ENCODE assay signal across 20 cellular contexts in genomic region chr14:71749613-71750238, GRCh38.
DNase-seq lines count a peak whose midpoint lies in the region; ATAC-seq, FAIRE-seq and TF ChIP-seq lines count a peak whose summit lies in the region.
"Had no signal": no experiment of that assay in that cellular context is flagged by ENCODE, and none has a peak within 500 bp of the region (broad histone marks: within the 10 kb centered on the region; RNA-seq: fewer than 3 reads in every experiment).

No MANE protein-coding gene starts in this region.

- WGBS in adrenal gland, 4 donors: 24 to 51% (median 38%) methylated on average over 6 to 8 of the region's 8 CpGs

- no peaks in the 10 kb centered on the region for H3K27me3 ChIP-seq in adrenal gland
- H3K27me3 ChIP-seq: esophagus squamous epithelium, right atrium auricular region had no signal

- H3K4me1 ChIP-seq in adrenal gland (replicated peaks in 1 of 2): peaks cover 4 to 10% of the 10 kb centered on the region in 2 donors

- no peak for TF ChIP-seq CTCF in GM12865 (IDR thresholded peaks at IDR 0.05; ENCODE audit: insufficient read depth, low read depth, low read length, missing control alignments)
- TF ChIP-seq CTCF in adrenal gland (IDR thresholded peaks at IDR 0.05): no peak

- H3K27ac Mint-ChIP-seq in T-cell: no peak overlapping the region
- H3K27ac Mint-ChIP-seq: T-helper 2 cell treated with Interferon-gamma antibody and Interleukin-4, amounts not matched to agents 5 μg/mL and 100 μg/mL, for 36 hours had no signal

- DNase-seq in GM12865 (ENCODE audit: low read depth): peak; percentile 33
- peak; percentile 42 for DNase-seq in MV-4-11 (lab: John Stamatoyannopoulos, UW)
- DNase-seq in adrenal gland: peak in 6 of 7 donors; percentile 37 to 70 (median 57)
- peak; percentile 31 for DNase-seq in mucosa of gallbladder (ENCODE audit: low spot score)
- no peak for DNase-seq in T-cell
- DNase-seq in stimulated activated CD4-positive, alpha-beta T cell treated with anti-CD3 and anti-CD28 coated beads, Interleukin-15, amount 100 ng/mL, for 24 hours: no peak
- no peak for DNase-seq in H54 (ENCODE audit: insufficient read length, low spot score)
- DNase-seq: activated effector memory CD4-positive, alpha-beta T cell treated with anti-CD3 and anti-CD28 coated beads, Interleukin-2, amount 50 U/mL, for 16 hours; amygdala; caudate nucleus; esophagus squamous epithelium; Kasumi-1; left ventricle myocardium inferior; NCI-H2171; NCI-H748 treated with DMSO at 0.1 percent for 48 hours had no signal

- H3K4me1 Mint-ChIP-seq in T-cell: peaks cover 0 to 2% (median 0%) of the 10 kb centered on the region in 3 donors

- H3K4me3 ChIP-seq in GM12865 (ENCODE audit: low read depth, low read length): no peak overlapping the region
- no peak overlapping the region for H3K4me3 ChIP-seq in adrenal gland
- H3K4me3 ChIP-seq: esophagus squamous epithelium, left ventricle myocardium inferior, right atrium auricular region, SK-N-MC had no signal

- H3K36me3 ChIP-seq in adrenal gland (replicated peaks in 1 of 2): no peaks in the 10 kb centered on the region
- H3K36me3 ChIP-seq: esophagus squamous epithelium, left ventricle myocardium inferior, right atrium auricular region had no signal

- TF ChIP-seq POLR2A in adrenal gland (IDR thresholded peaks at IDR 0.05): no peak
- TF ChIP-seq POLR2A in H54 (IDR thresholded peaks at IDR 0.05; ENCODE audit: low read depth, low read length): no peak

- no peak overlapping the region for H3K4me3 Mint-ChIP-seq in T-cell
- H3K4me3 Mint-ChIP-seq: T-helper 2 cell treated with Interferon-gamma antibody and Interleukin-4, amounts not matched to agents 5 μg/mL and 100 μg/mL, for 36 hours had no signal

- ATAC-seq in T-cell (replicated peaks in 1 of 4) (no peak), HG02610 (IDR thresholded peaks at IDR 0.05; ENCODE audit: unreplicated experiment) (no peak)

- intact Hi-C loops in adrenal gland (cut with DNase I): loop anchor here (2.0 to 10.0 kb wide), 4 partner anchors 105 to 607 kb away; partner anchors contain the start of gene SIPA1L1 (in 1 of the 2)

- CTCF ChIA-PET in T-cell (lab: Charles Lee): interaction anchor here (0.5 to 3.6 kb wide), 3 partner anchors 605 to 627 kb away, joined by 3 to 34 read pairs (median 3); no protein-coding TSS in a partner anchor

- peaks cover 0 to 9% (median 0%) of the 10 kb centered on the region in 3 donors for H3K9me3 ChIP-seq in adrenal gland (replicated peaks in 1 of 3)

- peaks cover 3 to 12% (median 5%) of the 10 kb centered on the region in 3 donors for H3K9me3 Mint-ChIP-seq in T-cell

- peaks cover 5% of the 10 kb centered on the region for H3K36me3 Mint-ChIP-seq in T-cell

- peaks cover 0 to 4% of the 10 kb centered on the region in 2 donors for H3K27me3 Mint-ChIP-seq in T-cell

- POLR2A ChIA-PET in T-cell (lab: Charles Lee): no interaction called here

- no peak for FAIRE-seq in H54 (lab: Jason Lieb, UNC)
- FAIRE-seq: RCC 7860 had no signal

- no peak overlapping the region for H3K27ac ChIP-seq in adrenal gland
- H3K27ac ChIP-seq: esophagus squamous epithelium, left ventricle myocardium inferior, right atrium auricular region, SK-N-MC had no signal

Comparison
In these comparisons a context has a peak if more than half of its experiments do, and no peak if none do; other contexts are left out.
1. DNase-seq: peak in GM12865 (single experiment), MV-4-11 (single experiment), adrenal gland (6 of 7) and mucosa of gallbladder (single experiment); none in T-cell (0 of 34), stimulated activated CD4-positive, alpha-beta T cell treated with anti-CD3 and anti-CD28 coated beads, Interleukin-15, amount 100 ng/mL, for 24 hours (single experiment) and H54 (single experiment).